ENCODE assay signal across 16 cellular contexts in genomic region chr2:139196754-139197153, GRCh38.
A peak's percentile ranks its signal among the peaks of the same experiment; 100 is the strongest.
DNase-seq lines count a peak whose midpoint lies in the region; ATAC-seq and TF ChIP-seq lines count a peak whose summit lies in the region.
"Had no signal": no experiment of that assay in that cellular context is flagged by ENCODE, and none has a peak within 500 bp of the region (broad histone marks: within the 10 kb centered on the region; RNA-seq: fewer than 3 reads in every experiment).

No MANE protein-coding gene starts in this region.

- no peak overlapping the region for H2AFZ ChIP-seq in HCT116 (ENCODE audit: low read depth, low read length, poor library complexity, severe bottlenecking)

- intact Hi-C loops in HCT116 (cut with micrococcal nuclease): no loop called here

- ATAC-seq in HCT116 (peak; percentile 54; the same call in 1 of the 2 replicates), HG02610 (IDR thresholded peaks at IDR 0.05; ENCODE audit: unreplicated experiment) (no peak)

- no peaks in the 10 kb centered on the region for H3K27me3 ChIP-seq in HCT116 (ENCODE audit: insufficient read depth, low read length)
- H3K27me3 ChIP-seq: BLaER1 had no signal

- no TSS peak for BruUV-seq in HCT116 (replicated peaks; lab: Mats Ljungman, UMichigan)

- H3K36me3 Mint-ChIP-seq in glutamatergic neuron (ENCODE audit: unreplicated experiment) (no peaks in the 10 kb centered on the region), osteocyte (ENCODE audit: unreplicated experiment) (no peaks in the 10 kb centered on the region)
- H3K36me3 Mint-ChIP-seq: CD4-positive, CD25-positive, alpha-beta regulatory T cell; IgD-negative memory B cell had no signal

- no peak overlapping the region for H3K9ac ChIP-seq in HCT116 (ENCODE audit: low read length)
- H3K9ac ChIP-seq: BLaER1 had no signal

- RAD21 ChIA-PET in HCT116 (lab: Charles Lee; ENCODE audit: low non-redundant PET in 1 of 2, low total read pairs in 2 of 2, uncharacterized antibody in 2 of 2, unreplicated experiment in 2 of 2): no interaction called here

- POLR2A ChIA-PET in HCT116 (lab: Charles Lee): no interaction called here

- H3K4me1 ChIP-seq in HCT116 (ENCODE audit: control insufficient read depth in 1 of 2, insufficient read depth in 2 of 2, low read length in 2 of 2): no peaks in the 10 kb centered on the region

- H3K27ac Mint-ChIP-seq in glutamatergic neuron (ENCODE audit: unreplicated experiment): no peak overlapping the region
- no peak overlapping the region for H3K27ac Mint-ChIP-seq in osteocyte (ENCODE audit: unreplicated experiment)
- H3K27ac Mint-ChIP-seq: CD4-positive, CD25-positive, alpha-beta regulatory T cell; IgD-negative memory B cell had no signal

- H3K4me3 Mint-ChIP-seq in glutamatergic neuron (ENCODE audit: unreplicated experiment): no peak overlapping the region
- no peak overlapping the region for H3K4me3 Mint-ChIP-seq in osteocyte (ENCODE audit: unreplicated experiment)
- H3K4me3 Mint-ChIP-seq: CD4-positive, CD25-positive, alpha-beta regulatory T cell had no signal

- no peak for TF ChIP-seq POLR2A in HCT116 (IDR thresholded peaks at IDR 0.05; ENCODE audit: borderline replicate concordance, extremely low read depth, insufficient read depth, insufficient read length)

- H3K9me3 Mint-ChIP-seq in glutamatergic neuron (ENCODE audit: unreplicated experiment) (no peaks in the 10 kb centered on the region), osteocyte (ENCODE audit: unreplicated experiment) (no peaks in the 10 kb centered on the region)

- no peak for TF ChIP-seq RAD21 in HCT116 (IDR thresholded peaks at IDR 0.05; ENCODE audit: low read depth)

- H3K9me3 ChIP-seq in HCT116 (ENCODE audit: control insufficient read depth in 1 of 2, insufficient read depth in 1 of 2, low read depth in 1 of 2, low read length in 2 of 2): no peaks in the 10 kb centered on the region
- H3K9me3 ChIP-seq: BLaER1 had no signal

- H3K4me2 ChIP-seq in HCT116 (ENCODE audit: low read length): no peak overlapping the region
- H3K4me2 ChIP-seq: BLaER1 had no signal

- peak in 2 of 3 experiments; percentile 17 to 27; a peak in 3 of 6 replicates for TF ChIP-seq CTCF in HCT116 (IDR thresholded peaks at IDR 0.05 in 2 of 3, conservative IDR thresholded peaks at IDR 0.05 in 1 of 3; ENCODE audit: borderline replicate concordance in 1 of 3, insufficient read depth in 1 of 3, low read depth in 2 of 3, low read length in 2 of 3)
- TF ChIP-seq CTCF in glutamatergic neuron (IDR thresholded peaks at IDR 0.05; ENCODE audit: partially characterized antibody, unreplicated experiment): peak; percentile 72
- TF ChIP-seq CTCF in osteocyte (IDR thresholded peaks at IDR 0.05): no peak

- peaks cover 10% of the 10 kb centered on the region for H3K4me1 Mint-ChIP-seq in glutamatergic neuron (ENCODE audit: low read depth, unreplicated experiment)
- no peaks in the 10 kb centered on the region for H3K4me1 Mint-ChIP-seq in osteocyte (ENCODE audit: unreplicated experiment)
- H3K4me1 Mint-ChIP-seq: CD4-positive, CD25-positive, alpha-beta regulatory T cell; IgD-negative memory B cell had no signal

- CTCF ChIA-PET in HCT116 (lab: Charles Lee): no interaction called here

- DNase-seq in DMS53 (lab: John Stamatoyannopoulos, UW) (peak; percentile 1), DMS53 treated with DMSO at 0.1 percent for 48 hours (lab: John Stamatoyannopoulos, UW; ENCODE audit: unreplicated experiment) (no peak), HCT116 (ENCODE audit: low read depth, low spot score) (no peak), glutamatergic neuron (no peak), DMS 273 (lab: John Stamatoyannopoulos, UW; ENCODE audit: unreplicated experiment) (no peak), osteocyte (ENCODE audit: extremely low spot score, unreplicated experiment) (no peak)
- DNase-seq: AML-193; CD4-positive, CD25-positive, alpha-beta regulatory T cell; DMS 273 treated with DMSO at 0.1 percent for 48 hours; DMS79 treated with DMSO at 0.1 percent for 48 hours; EL; KG1 had no signal

- H3K27ac ChIP-seq in HCT116 (ENCODE audit: low read depth, low read length): no peak overlapping the region
- H3K27ac ChIP-seq: 22Rv1, BLaER1 had no signal

- H3K36me3 ChIP-seq in HCT116 (ENCODE audit: control insufficient read depth in 1 of 2, insufficient read depth in 2 of 2, low read length in 2 of 2): no peaks in the 10 kb centered on the region
- H3K36me3 ChIP-seq: BLaER1 had no signal

- H3K79me2 ChIP-seq in HCT116 (ENCODE audit: insufficient read depth, low read length): no peaks in the 10 kb centered on the region

- H4K20me1 ChIP-seq in HCT116 (ENCODE audit: insufficient read depth): no peaks in the 10 kb centered on the region
- H4K20me1 ChIP-seq: BLaER1 had no signal

- H3K4me3 ChIP-seq in HCT116 (replicated peaks in 1 of 2; ENCODE audit: low read depth in 1 of 2, low read length in 2 of 2): no peak overlapping the region
- H3K4me3 ChIP-seq: BLaER1 had no signal

- H3K9me2 ChIP-seq in HCT116 (ENCODE audit: insufficient read depth): no peaks in the 10 kb centered on the region

- H3K27me3 Mint-ChIP-seq in glutamatergic neuron (ENCODE audit: unreplicated experiment) (peaks cover 2% of the 10 kb centered on the region), osteocyte (ENCODE audit: unreplicated experiment) (no peaks in the 10 kb centered on the region)
- H3K27me3 Mint-ChIP-seq: CD4-positive, CD25-positive, alpha-beta regulatory T cell; IgD-negative memory B cell had no signal

TF ChIP-seq in HCT116, 20 proteins besides CTCF, POLR2A, EP300 and RAD21:
- TF ChIP-seq, protein P1, sequence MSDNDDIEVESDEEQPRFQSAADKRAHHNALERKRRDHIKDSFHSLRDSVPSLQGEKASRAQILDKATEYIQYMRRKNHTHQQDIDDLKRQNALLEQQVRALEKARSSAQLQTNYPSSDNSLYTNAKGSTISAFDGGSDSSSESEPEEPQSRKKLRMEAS (IDR thresholded peaks at IDR 0.05): no peak
- TF ChIP-seq SRF (IDR thresholded peaks at IDR 0.05; ENCODE audit: low read depth): no peak
- no peak for TF ChIP-seq EGR1 (IDR thresholded peaks at IDR 0.05; ENCODE audit: low read depth)
- no peak for TF ChIP-seq CEBPB (IDR thresholded peaks at IDR 0.05; ENCODE audit: low read depth)
